Comparison of ENCODE assay signal across 2 cellular contexts in the genomic region with DNA sequence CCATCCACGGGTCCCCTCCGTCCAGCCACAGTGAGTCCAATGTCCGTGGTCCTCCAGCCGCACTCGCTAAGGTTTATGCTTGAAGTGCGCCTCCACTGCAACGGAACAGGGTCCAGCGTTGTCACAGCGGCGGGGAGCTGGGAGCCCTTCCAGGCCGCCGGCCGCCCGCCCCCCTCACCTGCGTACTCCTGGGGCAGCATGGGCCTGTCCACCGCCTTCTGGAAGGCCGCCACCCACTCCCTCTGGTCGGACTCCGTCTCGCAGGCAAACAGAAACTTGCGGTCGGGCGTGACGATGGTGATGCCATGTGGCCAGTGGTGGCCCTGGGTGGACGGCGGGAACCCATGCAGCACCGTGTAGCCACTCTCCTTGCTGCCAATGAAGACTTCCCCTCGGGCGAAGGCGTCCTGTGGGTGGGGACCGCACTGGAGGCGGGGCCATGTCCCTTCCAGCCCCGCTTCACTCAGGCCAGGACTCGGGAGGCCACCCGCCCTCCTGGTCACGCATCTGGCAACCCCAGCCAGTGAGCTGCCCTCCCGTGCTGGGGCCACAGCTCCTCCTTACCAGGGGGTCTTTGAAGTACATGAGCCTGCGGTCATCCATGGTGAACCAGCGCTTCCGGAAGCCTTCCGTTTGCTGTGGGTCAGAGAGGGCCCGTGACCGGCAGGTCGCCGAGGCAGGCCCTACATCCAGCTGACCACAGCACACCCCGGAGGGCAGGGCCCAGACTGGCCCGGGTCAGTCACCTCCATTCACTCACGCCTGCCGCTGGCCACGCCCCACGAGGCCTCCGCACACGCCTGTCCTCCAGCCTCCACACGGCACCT.
TF ChIP-seq lines count a peak whose summit lies in the region.

No MANE protein-coding gene starts in this region.

TF ChIP-seq in GM23338, 12 proteins besides CTCF, POLR2A, EP300 and RAD21 (continued from another document and continues in another):
- no peak for TF ChIP-seq CREB1 (CRISPR knock-in tag; IDR thresholded peaks at IDR 0.05; ENCODE audit: low read depth)
- TF ChIP-seq NANOG (IDR thresholded peaks at IDR 0.05; ENCODE audit: borderline replicate concordance) = no peak
- TF ChIP-seq EZH2 (IDR thresholded peaks at IDR 0.05; ENCODE audit: low read depth, unreplicated experiment) = no peak
- TF ChIP-seq JUNB (IDR thresholded peaks at IDR 0.05; ENCODE audit: unreplicated experiment) = no peak
- TF ChIP-seq, protein P1, sequence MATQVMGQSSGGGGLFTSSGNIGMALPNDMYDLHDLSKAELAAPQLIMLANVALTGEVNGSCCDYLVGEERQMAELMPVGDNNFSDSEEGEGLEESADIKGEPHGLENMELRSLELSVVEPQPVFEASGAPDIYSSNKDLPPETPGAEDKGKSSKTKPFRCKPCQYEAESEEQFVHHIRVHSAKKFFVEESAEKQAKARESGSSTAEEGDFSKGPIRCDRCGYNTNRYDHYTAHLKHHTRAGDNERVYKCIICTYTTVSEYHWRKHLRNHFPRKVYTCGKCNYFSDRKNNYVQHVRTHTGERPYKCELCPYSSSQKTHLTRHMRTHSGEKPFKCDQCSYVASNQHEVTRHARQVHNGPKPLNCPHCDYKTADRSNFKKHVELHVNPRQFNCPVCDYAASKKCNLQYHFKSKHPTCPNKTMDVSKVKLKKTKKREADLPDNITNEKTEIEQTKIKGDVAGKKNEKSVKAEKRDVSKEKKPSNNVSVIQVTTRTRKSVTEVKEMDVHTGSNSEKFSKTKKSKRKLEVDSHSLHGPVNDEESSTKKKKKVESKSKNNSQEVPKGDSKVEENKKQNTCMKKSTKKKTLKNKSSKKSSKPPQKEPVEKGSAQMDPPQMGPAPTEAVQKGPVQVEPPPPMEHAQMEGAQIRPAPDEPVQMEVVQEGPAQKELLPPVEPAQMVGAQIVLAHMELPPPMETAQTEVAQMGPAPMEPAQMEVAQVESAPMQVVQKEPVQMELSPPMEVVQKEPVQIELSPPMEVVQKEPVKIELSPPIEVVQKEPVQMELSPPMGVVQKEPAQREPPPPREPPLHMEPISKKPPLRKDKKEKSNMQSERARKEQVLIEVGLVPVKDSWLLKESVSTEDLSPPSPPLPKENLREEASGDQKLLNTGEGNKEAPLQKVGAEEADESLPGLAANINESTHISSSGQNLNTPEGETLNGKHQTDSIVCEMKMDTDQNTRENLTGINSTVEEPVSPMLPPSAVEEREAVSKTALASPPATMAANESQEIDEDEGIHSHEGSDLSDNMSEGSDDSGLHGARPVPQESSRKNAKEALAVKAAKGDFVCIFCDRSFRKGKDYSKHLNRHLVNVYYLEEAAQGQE (IDR thresholded peaks at IDR 0.05; ENCODE audit: unreplicated experiment) = no peak
- no peak for TF ChIP-seq ZNF331 (CRISPR knock-in tag; IDR thresholded peaks at IDR 0.05; ENCODE audit: low read depth)
- TF ChIP-seq, protein P2, sequence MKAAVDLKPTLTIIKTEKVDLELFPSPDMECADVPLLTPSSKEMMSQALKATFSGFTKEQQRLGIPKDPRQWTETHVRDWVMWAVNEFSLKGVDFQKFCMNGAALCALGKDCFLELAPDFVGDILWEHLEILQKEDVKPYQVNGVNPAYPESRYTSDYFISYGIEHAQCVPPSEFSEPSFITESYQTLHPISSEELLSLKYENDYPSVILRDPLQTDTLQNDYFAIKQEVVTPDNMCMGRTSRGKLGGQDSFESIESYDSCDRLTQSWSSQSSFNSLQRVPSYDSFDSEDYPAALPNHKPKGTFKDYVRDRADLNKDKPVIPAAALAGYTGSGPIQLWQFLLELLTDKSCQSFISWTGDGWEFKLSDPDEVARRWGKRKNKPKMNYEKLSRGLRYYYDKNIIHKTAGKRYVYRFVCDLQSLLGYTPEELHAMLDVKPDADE (IDR thresholded peaks at IDR 0.05) = no peak

TF ChIP-seq in IMR-90, 13 proteins besides CTCF, POLR2A, EP300 and RAD21 (continued from another document):
- TF ChIP-seq CHD1 (IDR thresholded peaks at IDR 0.05; ENCODE audit: low read depth, low read length) = no peak
- no peak for TF ChIP-seq CEBPB (IDR thresholded peaks at IDR 0.05; ENCODE audit: low read depth, low read length)
- TF ChIP-seq BHLHE40 (IDR thresholded peaks at IDR 0.05; ENCODE audit: low read depth, low read length) = no peak
- TF ChIP-seq, protein P3, sequence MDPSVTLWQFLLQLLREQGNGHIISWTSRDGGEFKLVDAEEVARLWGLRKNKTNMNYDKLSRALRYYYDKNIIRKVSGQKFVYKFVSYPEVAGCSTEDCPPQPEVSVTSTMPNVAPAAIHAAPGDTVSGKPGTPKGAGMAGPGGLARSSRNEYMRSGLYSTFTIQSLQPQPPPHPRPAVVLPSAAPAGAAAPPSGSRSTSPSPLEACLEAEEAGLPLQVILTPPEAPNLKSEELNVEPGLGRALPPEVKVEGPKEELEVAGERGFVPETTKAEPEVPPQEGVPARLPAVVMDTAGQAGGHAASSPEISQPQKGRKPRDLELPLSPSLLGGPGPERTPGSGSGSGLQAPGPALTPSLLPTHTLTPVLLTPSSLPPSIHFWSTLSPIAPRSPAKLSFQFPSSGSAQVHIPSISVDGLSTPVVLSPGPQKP (IDR thresholded peaks at IDR 0.05; ENCODE audit: borderline replicate concordance, low read depth, low read length) = no peak
- no peak for TF ChIP-seq NFE2L2 (IDR thresholded peaks at IDR 0.05; ENCODE audit: low read depth, low read length)
- no peak for TF ChIP-seq RCOR1 (IDR thresholded peaks at IDR 0.05; ENCODE audit: insufficient replicate concordance, low read length)
- TF ChIP-seq MAFK (IDR thresholded peaks at IDR 0.05; ENCODE audit: low read depth, low read length) = no peak
- no peak for TF ChIP-seq MXI1 (IDR thresholded peaks at IDR 0.05; ENCODE audit: borderline replicate concordance, low read depth, low read length)
- TF ChIP-seq, protein P4, sequence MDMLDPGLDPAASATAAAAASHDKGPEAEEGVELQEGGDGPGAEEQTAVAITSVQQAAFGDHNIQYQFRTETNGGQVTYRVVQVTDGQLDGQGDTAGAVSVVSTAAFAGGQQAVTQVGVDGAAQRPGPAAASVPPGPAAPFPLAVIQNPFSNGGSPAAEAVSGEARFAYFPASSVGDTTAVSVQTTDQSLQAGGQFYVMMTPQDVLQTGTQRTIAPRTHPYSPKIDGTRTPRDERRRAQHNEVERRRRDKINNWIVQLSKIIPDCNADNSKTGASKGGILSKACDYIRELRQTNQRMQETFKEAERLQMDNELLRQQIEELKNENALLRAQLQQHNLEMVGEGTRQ (IDR thresholded peaks at IDR 0.05; ENCODE audit: low read depth, low read length) = no peak
- TF ChIP-seq MAZ (IDR thresholded peaks at IDR 0.05; ENCODE audit: borderline replicate concordance, low read depth, low read length) = no peak
- no peak for TF ChIP-seq RFX5 (IDR thresholded peaks at IDR 0.05; ENCODE audit: low read depth, low read length)
